Comparison of ENCODE assay signal across 26 cellular contexts in the genomic region with DNA sequence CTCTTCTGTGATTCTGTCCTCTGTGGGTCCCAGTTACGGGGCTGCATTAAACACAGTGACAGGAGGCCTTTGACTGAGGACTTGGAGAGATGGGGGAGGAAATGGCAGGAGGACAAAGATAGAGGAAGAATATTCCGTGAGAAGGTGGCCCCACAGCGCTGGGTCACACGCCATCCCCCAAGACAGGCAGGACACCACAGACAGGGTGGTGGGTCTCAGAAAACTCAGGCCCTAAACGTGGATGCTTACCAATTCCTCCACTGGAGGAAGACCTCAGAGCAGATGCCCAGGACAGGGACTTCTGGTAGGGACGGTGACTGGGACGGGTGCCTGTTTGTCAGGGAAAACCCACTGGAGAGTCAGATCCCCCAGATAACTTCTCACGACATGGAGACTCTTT. TPM values are rescaled to one million over a fixed set of nuclear protein-coding genes. Genes with fewer than 3 reads are reported as not detected.
"Had no signal": no experiment of that assay in that cellular context is flagged by ENCODE, and none has a peak within 500 bp of the region (broad histone marks: within the 10 kb centered on the region; RNA-seq: fewer than 3 reads in every experiment).

No MANE protein-coding gene starts in this region.

- H3K36me3 ChIP-seq: gastrocnemius medialis, heart right ventricle, ovary, right atrium auricular region, sigmoid colon, suprapubic skin, thyroid gland, vagina had no signal

- ATAC-seq: gastrocnemius medialis, heart right ventricle, mucosa of descending colon, natural killer cell had no signal

- H3K9me3 Mint-ChIP-seq: natural killer cell, neural crest cell, type B pancreatic cell had no signal

- H3K27ac ChIP-seq: coronary artery, gastrocnemius medialis, heart right ventricle, ovary, right atrium auricular region, sigmoid colon, skin epidermis, suprapubic skin, thyroid gland, vagina had no signal

- H3K4me3 Mint-ChIP-seq: natural killer cell, neural crest cell, type B pancreatic cell had no signal

- H3K4me3 ChIP-seq: coronary artery, gastrocnemius medialis, heart right ventricle, mucosa of descending colon, ovary, right atrium auricular region, sigmoid colon, skin epidermis, suprapubic skin, thyroid gland, vagina had no signal

- H3K36me3 Mint-ChIP-seq: natural killer cell, type B pancreatic cell had no signal

- DNase-seq: effector CD4-positive, alpha-beta T cell; gastrocnemius medialis; heart right ventricle; hypothalamus; kidney glomerular epithelial cell; mammary epithelial cell; natural killer cell; nucleus accumbens; ovary; sigmoid colon; stimulated activated CD4-positive, alpha-beta T cell treated with anti-CD3 and anti-CD28 coated beads, Interleukin-2, amount 100 ng/mL, for 24 hours; stimulated activated CD4-positive, alpha-beta T cell treated with anti-CD3 and anti-CD28 coated beads, Interleukin-4, amount 100 ng/mL, for 4 hours; stimulated activated naive CD8-positive, alpha-beta T cell treated with anti-CD3 and anti-CD28 coated beads, Interleukin-15, Interleukin-2, amounts not matched to agents 100 U/mL and 50 U/mL, for 24 hours; thyroid gland had no signal

- H3K27ac Mint-ChIP-seq: natural killer cell, type B pancreatic cell had no signal

- H3K4me1 ChIP-seq: gastrocnemius medialis, heart right ventricle, right atrium auricular region, sigmoid colon, suprapubic skin, thyroid gland, vagina had no signal

- H3K9me3 ChIP-seq: gastrocnemius medialis, heart right ventricle, mucosa of descending colon, ovary, right atrium auricular region, sigmoid colon, suprapubic skin, thyroid gland, vagina had no signal

- FAIRE-seq: islet of Langerhans had no signal

RNA-seq across cellular contexts. Expression of gene IGLL5, which starts 34.0 kb away (rescaled TPM):
- total RNA-seq: dermis microvascular lymphatic vessel endothelial cell, fibroblast of lung, lower leg skin, mammary epithelial cell, neural crest cell, suprapubic skin had no signal
